ENCODE assay signal across 8 cellular contexts in the genomic region with DNA sequence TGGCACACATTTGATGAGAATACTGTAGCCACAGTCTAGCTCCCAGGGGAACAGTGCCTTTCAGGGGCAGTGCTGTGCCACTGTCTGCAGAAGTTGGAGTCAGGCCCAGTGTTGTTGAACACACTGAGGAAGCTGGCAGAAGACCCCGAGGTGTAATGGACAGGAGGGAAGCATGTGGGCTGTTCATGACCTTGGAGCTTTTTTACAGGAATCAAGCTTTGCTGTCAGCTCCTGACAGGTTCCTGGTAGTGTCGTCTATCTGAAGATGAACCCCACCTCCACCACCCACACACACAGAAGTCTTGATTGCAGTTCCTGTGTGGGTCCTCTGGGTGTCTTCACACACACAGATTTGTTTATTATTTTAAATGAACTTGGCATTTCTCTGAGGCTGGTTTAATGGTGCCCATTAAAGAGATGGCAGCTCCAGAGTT. TPM values are rescaled to one million over a fixed set of nuclear protein-coding genes. Genes with fewer than 3 reads are reported as not detected.
DNase-seq lines count a peak whose midpoint lies in the region; ATAC-seq and TF ChIP-seq lines count a peak whose summit lies in the region.

No MANE protein-coding gene starts in this region.

- no peak overlapping the region for H2AFZ ChIP-seq in MM.1S (ENCODE audit: low read length)

- H3K9ac ChIP-seq in MM.1S (ENCODE audit: low read length) = no peak overlapping the region

- H3K9me2 ChIP-seq in MM.1S (replicated peaks; ENCODE audit: insufficient read depth, low read length) = no peaks in the 10 kb centered on the region

- peak in 1 of 2 donors; percentile 35 for TF ChIP-seq CTCF in right atrium auricular region (IDR thresholded peaks at IDR 0.05)
- TF ChIP-seq CTCF in HFFc6 (IDR thresholded peaks at IDR 0.05) = peak; percentile 51
- TF ChIP-seq CTCF in MM.1S (IDR thresholded peaks at IDR 0.05; ENCODE audit: low read length) = peak; percentile 64
- TF ChIP-seq CTCF in foreskin fibroblast (IDR thresholded peaks at IDR 0.05; ENCODE audit: low read depth, low read length) = peak; percentile 26

- no peaks in the 10 kb centered on the region for H4K20me1 ChIP-seq in MM.1S (ENCODE audit: insufficient read depth, low read length)

- no peak overlapping the region for H3K4me2 ChIP-seq in MM.1S (ENCODE audit: low read depth, low read length)

- H3K9me3 Mint-ChIP-seq in HFFc6 = no peaks in the 10 kb centered on the region

- no peaks in the 10 kb centered on the region for H3K36me3 Mint-ChIP-seq in HFFc6 (ENCODE audit: low read depth)

- H3K4me3 ChIP-seq in right atrium auricular region (no peak overlapping the region), MM.1S (ENCODE audit: low read length) (no peak overlapping the region), foreskin fibroblast (ENCODE audit: low read depth in 1 of 2, low read length in 2 of 2) (no peak overlapping the region)

- no peaks in the 10 kb centered on the region for H3K27me3 Mint-ChIP-seq in HFFc6 (ENCODE audit: insufficient read depth)

- H3K4me1 ChIP-seq in right atrium auricular region (peaks cover 0 to 6% of the 10 kb centered on the region in 2 donors), MM.1S (ENCODE audit: low read length) (peaks cover 8% of the 10 kb centered on the region)

- H3K27me3 ChIP-seq in right atrium auricular region (no peaks in the 10 kb centered on the region), MM.1S (replicated peaks; ENCODE audit: insufficient read depth, low read length) (no peaks in the 10 kb centered on the region)

- H3K9me3 ChIP-seq in right atrium auricular region = no peaks in the 10 kb centered on the region
- no peaks in the 10 kb centered on the region for H3K9me3 ChIP-seq in MM.1S (replicated peaks; ENCODE audit: insufficient read depth, low read length)

- ATAC-seq in Right ventricle myocardium superior (ENCODE audit: poor library complexity) = peak; percentile 88

- intact Hi-C loops in Right ventricle myocardium superior (cut with DNase I) = loop anchor here (5.0 kb wide), 1 partner anchor 97 kb away; no protein-coding TSS in a partner anchor

- H3K79me2 ChIP-seq in MM.1S (ENCODE audit: low read length) = peaks cover 26% of the 10 kb centered on the region

- no peak overlapping the region for H3K4me3 Mint-ChIP-seq in HFFc6

- peaks cover 21% of the 10 kb centered on the region for H3K4me1 Mint-ChIP-seq in HFFc6 (ENCODE audit: low read depth)

- no peak overlapping the region for H3K27ac ChIP-seq in right atrium auricular region
- no peak overlapping the region for H3K27ac ChIP-seq in MM.1S (ENCODE audit: low read length)

- DNase-seq in Right ventricle myocardium superior = no peak
- DNase-seq in right atrium auricular region (ENCODE audit: low spot score) = no peak
- no peak for DNase-seq in HFFc6
- DNase-seq in MM.1S = peak; percentile 56
- DNase-seq in activated CD4-positive, alpha-beta T cell treated with anti-CD3 and anti-CD28 coated beads, Interleukin-2, amount 50 U/mL, for 4 hours = peak; percentile 58 to 62
- no peak for DNase-seq in foreskin fibroblast
- peak; percentile 36 for DNase-seq in stimulated activated CD8-positive, alpha-beta memory T cell treated with anti-CD3 and anti-CD28 coated beads, Interleukin-12 subunit alpha, Interleukin-12 subunit beta, amount 100 ng/mL, for 4 hours (ENCODE audit: low read depth)
- DNase-seq in NCI-H748 (lab: John Stamatoyannopoulos, UW; ENCODE audit: unreplicated experiment) = no peak

- no peak overlapping the region for H3K27ac Mint-ChIP-seq in HFFc6

- H3K36me3 ChIP-seq in right atrium auricular region (no peaks in the 10 kb centered on the region), MM.1S (replicated peaks; ENCODE audit: insufficient read depth, low read length) (no peaks in the 10 kb centered on the region)

- H3F3A ChIP-seq in MM.1S (ENCODE audit: insufficient read depth, low read length) = no peaks in the 10 kb centered on the region

RNA-seq across cellular contexts. Expression of a gene that starts 40.3 kb away (rescaled TPM):
- total RNA-seq in Right ventricle myocardium superior = 13.6 TPM
- 1 to 10 TPM; 5.6 to 8.9 TPM for total RNA-seq in right atrium auricular region
- 10 to 100 TPM in 4 of 6 experiments, 1 to 10 TPM in 2; 8.0 to 13.9 (median 10.5) TPM for total RNA-seq in HFFc6 (2021; fragmentation: NEBNext Ultra II Directional; extraction: Animal tissue kit (Norgen Biotek cat#: 25700))

Comparison
In these comparisons a context has a peak if more than half of its experiments do, and no peak if none do; other contexts are left out.
1. DNase-seq: peak in MM.1S (single experiment), activated CD4-positive, alpha-beta T cell treated with anti-CD3 and anti-CD28 coated beads, Interleukin-2, amount 50 U/mL, for 4 hours (2 of 2) and stimulated activated CD8-positive, alpha-beta memory T cell treated with anti-CD3 and anti-CD28 coated beads, Interleukin-12 subunit alpha, Interleukin-12 subunit beta, amount 100 ng/mL, for 4 hours (single experiment); none in Right ventricle myocardium superior (single experiment), right atrium auricular region (single experiment), HFFc6 (single experiment), foreskin fibroblast (0 of 2) and NCI-H748 (single experiment).